18 cellular contexts compared by ENCODE assay signal in genomic region chr2:8107162-8107561, GRCh38.
DNase-seq lines count a peak whose midpoint lies in the region; ATAC-seq, FAIRE-seq and TF ChIP-seq lines count a peak whose summit lies in the region.
"Had no signal": no experiment of that assay in that cellular context is flagged by ENCODE, and none has a peak within 500 bp of the region (broad histone marks: within the 10 kb centered on the region; RNA-seq: fewer than 3 reads in every experiment).

No MANE protein-coding gene starts in this region.

- H3K4me3 Mint-ChIP-seq in CD8-positive, alpha-beta memory T cell: no peak overlapping the region
- H3K4me3 Mint-ChIP-seq: CD4-positive, alpha-beta T cell; GM23338; IgD-negative memory B cell had no signal

- POLR2A ChIA-PET in SK-N-SH (lab: Yijun Ruan, JAX): no interaction called here
- POLR2A ChIA-PET in K562 (lab: Yijun Ruan, JAX): no interaction called here
- POLR2A ChIA-PET in CD8-positive, alpha-beta memory T cell (lab: Charles Lee): no interaction called here

- H3K27me3 ChIP-seq in SK-N-SH (ENCODE audit: insufficient read depth): no peaks in the 10 kb centered on the region
- H3K27me3 ChIP-seq in BLaER1 treated with 17β-estradiol and CSF1 and Interleukin-3, amounts not matched to agents 10 nM and 100 nM: no peaks in the 10 kb centered on the region
- H3K27me3 ChIP-seq in K562 (ENCODE audit: control insufficient read depth in 2 of 2, insufficient read depth in 2 of 2, low read length in 2 of 2): peaks cover 2 to 4% of the 10 kb centered on the region in 2 experiments; a peak in 2 of 5 replicates
- no peaks in the 10 kb centered on the region for H3K27me3 ChIP-seq in neutrophil
- no peaks in the 10 kb centered on the region for H3K27me3 ChIP-seq in CD8-positive, alpha-beta memory T cell (ENCODE audit: insufficient read depth, low read length, poor library complexity, severe bottlenecking)

- H3K9me1 ChIP-seq in K562 (ENCODE audit: control insufficient read depth, insufficient read depth, low read length): no peaks in the 10 kb centered on the region

- H3K27ac ChIP-seq in SK-N-SH (ENCODE audit: low read depth in 2 of 2, low read length in 1 of 2) (no peak overlapping the region), K562 (ENCODE audit: extremely low read depth, low read depth, low read length) (no peak overlapping the region), neutrophil (peak overlapping the region; percentile 49)
- no peak overlapping the region for H3K27ac ChIP-seq in BLaER1 treated with 17β-estradiol and CSF1 and Interleukin-3, amounts not matched to agents 10 nM and 100 nM
- H3K27ac ChIP-seq in CD8-positive, alpha-beta memory T cell (ENCODE audit: low read depth, low read length): no peak overlapping the region
- H3K27ac ChIP-seq: 22Rv1 had no signal

- H3K36me3 ChIP-seq in SK-N-SH (replicated peaks in 1 of 2; ENCODE audit: control insufficient read depth in 1 of 2, insufficient read depth in 2 of 2, low read length in 1 of 2): no peaks in the 10 kb centered on the region
- no peaks in the 10 kb centered on the region for H3K36me3 ChIP-seq in BLaER1 treated with 17β-estradiol and CSF1 and Interleukin-3, amounts not matched to agents 10 nM and 100 nM
- H3K36me3 ChIP-seq in K562 (ENCODE audit: control insufficient read depth, insufficient read depth, low read length): no peaks in the 10 kb centered on the region
- H3K36me3 ChIP-seq in neutrophil: no peaks in the 10 kb centered on the region
- H3K36me3 ChIP-seq in CD8-positive, alpha-beta memory T cell (ENCODE audit: insufficient read depth, low read length): no peaks in the 10 kb centered on the region

- TF ChIP-seq EP300 in SK-N-SH (IDR thresholded peaks at IDR 0.05; ENCODE audit: borderline replicate concordance in 1 of 2, low read depth in 1 of 2, low read length in 1 of 2) (no peak), K562 (IDR thresholded peaks at IDR 0.05; ENCODE audit: low read length) (no peak)

- no peak for TF ChIP-seq POLR2A in K562 (conservative IDR thresholded peaks at IDR 0.05)

- no peak overlapping the region for H3K4me2 ChIP-seq in SK-N-SH
- peak overlapping the region; percentile 23 to 77 (median 49); a peak in 15 of 22 replicates for H3K4me2 ChIP-seq in BLaER1 treated with 17β-estradiol and CSF1 and Interleukin-3, amounts not matched to agents 10 nM and 100 nM
- H3K4me2 ChIP-seq in K562 (ENCODE audit: insufficient read depth, low read length): no peak overlapping the region

- FAIRE-seq in K562 (lab: Jason Lieb, UNC): peak; percentile 37
- FAIRE-seq: D721Med, GM12892 had no signal

- intact Hi-C loops in K562 (cut with micrococcal nuclease): no loop called here

- H3K27ac Mint-ChIP-seq in CD8-positive, alpha-beta memory T cell: no peak overlapping the region
- H3K27ac Mint-ChIP-seq: CD4-positive, alpha-beta T cell; GM23338; IgD-negative memory B cell had no signal

- H3K9me2 ChIP-seq in SK-N-SH: no peaks in the 10 kb centered on the region

- BruUV-seq in K562 (replicated peaks; lab: Mats Ljungman, UMichigan): no TSS peak

- no peaks in the 10 kb centered on the region for H3K9me3 Mint-ChIP-seq in CD8-positive, alpha-beta memory T cell
- H3K9me3 Mint-ChIP-seq: CD4-positive, alpha-beta T cell; IgD-negative memory B cell had no signal

- no peaks in the 10 kb centered on the region for H3F3A ChIP-seq in SK-N-SH (replicated peaks; ENCODE audit: insufficient read depth)

- H3K79me2 ChIP-seq in SK-N-SH (ENCODE audit: insufficient read depth) (no peaks in the 10 kb centered on the region), K562 (ENCODE audit: control insufficient read depth, insufficient read depth, low read length) (no peaks in the 10 kb centered on the region)

- H4K20me1 ChIP-seq in SK-N-SH (ENCODE audit: insufficient read depth) (no peaks in the 10 kb centered on the region), K562 (replicated peaks; ENCODE audit: control insufficient read depth, insufficient read depth, low read length) (no peaks in the 10 kb centered on the region)
- no peaks in the 10 kb centered on the region for H4K20me1 ChIP-seq in BLaER1 treated with 17β-estradiol and CSF1 and Interleukin-3, amounts not matched to agents 10 nM and 100 nM

- in situ Hi-C loops in K562 (cut with MboI): no loop called here

- no peak for TF ChIP-seq RAD21 in SK-N-SH (IDR thresholded peaks at IDR 0.05; ENCODE audit: low read length)
- TF ChIP-seq RAD21 in K562 (CRISPR knock-in tag; conservative IDR thresholded peaks at IDR 0.05 in 1 of 2, IDR thresholded peaks at IDR 0.05 in 1 of 2): no peak

- DNase-seq in SK-N-SH (no peak), K562 (ENCODE audit: extremely low read depth in 1 of 4, low spot score in 3 of 4) (no peak), DMS114 treated with DMSO at 0.1 percent for 48 hours (lab: John Stamatoyannopoulos, UW; ENCODE audit: unreplicated experiment) (no peak)
- no peak for DNase-seq in CD8-positive, alpha-beta memory T cell
- DNase-seq: C1 segment of cervical spinal cord; CD4-positive, alpha-beta T cell; COR-L47; DND-41; H7 had no signal

- no peak overlapping the region for H3K9ac ChIP-seq in SK-N-SH
- H3K9ac ChIP-seq in BLaER1 treated with 17β-estradiol and CSF1 and Interleukin-3, amounts not matched to agents 10 nM and 100 nM: no peak overlapping the region
- H3K9ac ChIP-seq in K562 (ENCODE audit: insufficient read depth in 1 of 2, low read depth in 2 of 2, low read length in 2 of 2): no peak overlapping the region

- CTCF ChIA-PET in SK-N-SH (lab: Yijun Ruan, JAX): interaction anchor here (1.0 kb wide), 1 partner anchor 13 kb away, joined by 3 read pairs; no protein-coding TSS in a partner anchor
- CTCF ChIA-PET in K562 (lab: Yijun Ruan, JAX; ENCODE audit: low intra/inter-chr PET ratio): no interaction called here
- CTCF ChIA-PET in CD8-positive, alpha-beta memory T cell (lab: Charles Lee): no interaction called here

- no peaks in the 10 kb centered on the region for H3K9me3 ChIP-seq in SK-N-SH
- peaks cover 0 to 5% (median 0%) of the 10 kb centered on the region in 11 experiments; a peak in 1 of 22 replicates for H3K9me3 ChIP-seq in BLaER1 treated with 17β-estradiol and CSF1 and Interleukin-3, amounts not matched to agents 10 nM and 100 nM (replicated peaks in 1 of 11)
- H3K9me3 ChIP-seq in K562 (replicated peaks; ENCODE audit: control insufficient read depth, insufficient read depth, low read depth, low read length): no peaks in the 10 kb centered on the region
- no peaks in the 10 kb centered on the region for H3K9me3 ChIP-seq in neutrophil
- H3K9me3 ChIP-seq in CD8-positive, alpha-beta memory T cell (ENCODE audit: low read length): no peaks in the 10 kb centered on the region

- TF ChIP-seq CTCF in SK-N-SH (IDR thresholded peaks at IDR 0.05): no peak
- no peak for TF ChIP-seq CTCF in K562 (IDR thresholded peaks at IDR 0.05 in 2 of 3, conservative IDR thresholded peaks at IDR 0.05 in 1 of 3; ENCODE audit: insufficient read depth in 2 of 3, low read depth in 1 of 3, low read length in 3 of 3)
- TF ChIP-seq CTCF in neutrophil (IDR thresholded peaks at IDR 0.05): no peak

- no peaks in the 10 kb centered on the region for H3K27me3 Mint-ChIP-seq in CD8-positive, alpha-beta memory T cell
- H3K27me3 Mint-ChIP-seq: CD4-positive, alpha-beta T cell had no signal

- ATAC-seq in SK-N-SH treated with all-trans-retinoic acid at 6 μM for 48 hours: no peak
- ATAC-seq in K562: no peak
- ATAC-seq in HG02973 (IDR thresholded peaks at IDR 0.05; ENCODE audit: unreplicated experiment): no peak
- ATAC-seq: GM23338 had no signal

- H2AFZ ChIP-seq in SK-N-SH (ENCODE audit: low read depth) (no peak overlapping the region), K562 (ENCODE audit: low read depth, low read length) (no peak overlapping the region)

- H3K4me1 ChIP-seq in SK-N-SH (ENCODE audit: control insufficient read depth in 1 of 2, insufficient read depth in 2 of 2, low read depth in 1 of 2, low read length in 1 of 2) (no peaks in the 10 kb centered on the region; a peak in 2 of 4 replicates), K562 (replicated peaks in 1 of 2; ENCODE audit: control insufficient read depth in 2 of 2, insufficient read depth in 2 of 2, low read length in 2 of 2) (no peaks in the 10 kb centered on the region), neutrophil (ENCODE audit: control insufficient read depth in 1 of 2, insufficient read depth in 1 of 2, low read depth in 1 of 2, low read length in 1 of 2) (peaks cover 8 to 9% of the 10 kb centered on the region in 2 experiments)
- peaks cover 10 to 15% (median 13%) of the 10 kb centered on the region in 10 experiments; a peak in 19 of 20 replicates for H3K4me1 ChIP-seq in BLaER1 treated with 17β-estradiol and CSF1 and Interleukin-3, amounts not matched to agents 10 nM and 100 nM
- no peaks in the 10 kb centered on the region for H3K4me1 ChIP-seq in CD8-positive, alpha-beta memory T cell (ENCODE audit: insufficient read depth, low read length)

- 0% methylated on average over 1 of the region's 1 CpG for WGBS in SK-N-SH (ENCODE audit: low lambda C conversion rate)
- WGBS in K562 (ENCODE audit: insufficient coverage, low coverage, missing lambda C conversion rate): 0% methylated on average over 1 of the region's 1 CpG

- H3K36me3 Mint-ChIP-seq in CD8-positive, alpha-beta memory T cell: peaks cover 0 to 9% (median 0%) of the 10 kb centered on the region in 3 donors

- H3K4me1 Mint-ChIP-seq in CD8-positive, alpha-beta memory T cell: peaks cover 5 to 8% (median 6%) of the 10 kb centered on the region in 3 donors
- H3K4me1 Mint-ChIP-seq: IgD-negative memory B cell had no signal

- H3K4me3 ChIP-seq in SK-N-SH (ENCODE audit: low read depth in 2 of 2, low read length in 1 of 2) (no peak overlapping the region), K562 (no peak overlapping the region), neutrophil (ENCODE audit: low read depth in 1 of 2, low read length in 1 of 2) (no peak overlapping the region)
- no peak overlapping the region for H3K4me3 ChIP-seq in BLaER1 treated with 17β-estradiol and CSF1 and Interleukin-3, amounts not matched to agents 10 nM and 100 nM
- H3K4me3 ChIP-seq in CD8-positive, alpha-beta memory T cell (ENCODE audit: low read length): no peak overlapping the region
- H3K4me3 ChIP-seq: GM23338 had no signal

TF ChIP-seq in SK-N-SH treated with all-trans-retinoic acid at 6 μM for 48 hours, 23 proteins besides CTCF, POLR2A, EP300 and RAD21:
- TF ChIP-seq ZNF70 (CRISPR knock-in tag; IDR thresholded peaks at IDR 0.05) (no peak), TCF4 (CRISPR knock-in tag; IDR thresholded peaks at IDR 0.05; ENCODE audit: borderline replicate concordance) (0 out of 2 replicates have a peak, but pooled peaks have one; percentile 14)

TF ChIP-seq in SK-N-SH, 30 proteins besides CTCF, POLR2A, EP300 and RAD21 (continues in another document):
- no peak for TF ChIP-seq GATA2 (CRISPR knock-in tag; IDR thresholded peaks at IDR 0.05)
- TF ChIP-seq FOXM1 (IDR thresholded peaks at IDR 0.05; ENCODE audit: low read depth): no peak
- TF ChIP-seq POLR2AphosphoS5 (IDR thresholded peaks at IDR 0.05; ENCODE audit: low read depth, low read length): no peak
- no peak for TF ChIP-seq CHD2 (IDR thresholded peaks at IDR 0.05; ENCODE audit: low read length, partially characterized antibody)

TF ChIP-seq in K562, 482 proteins besides CTCF, POLR2A, EP300 and RAD21:
- TF ChIP-seq SRF (CRISPR knock-in tag; IDR thresholded peaks at IDR 0.05): peak in 1 of 2 experiments; percentile 80; a peak in 2 of 4 replicates
- TF ChIP-seq RFX1 (IDR thresholded peaks at IDR 0.05): peak; percentile 61
- no peak for TF ChIP-seq RBM22 (IDR thresholded peaks at IDR 0.05; ENCODE audit: low read depth, low read length, poor library complexity, severe bottlenecking)
TF ChIP-seq in K562: peak in this region for 2.

Comparison
In these comparisons a context has a peak if more than half of its experiments do, and no peak if none do; other contexts are left out.
1. H3K4me2 ChIP-seq: peak in BLaER1 treated with 17β-estradiol and CSF1 and Interleukin-3, amounts not matched to agents 10 nM and 100 nM (11 of 11); none in SK-N-SH (single experiment) and K562 (single experiment).